15 cellular contexts compared by ENCODE assay signal in genomic region chr12:29737616-29738015, GRCh38. TPM values are rescaled to one million over a fixed set of nuclear protein-coding genes. Genes with fewer than 3 reads are reported as not detected.
"Had no signal": no experiment of that assay in that cellular context is flagged by ENCODE, and none has a peak within 500 bp of the region (broad histone marks: within the 10 kb centered on the region; RNA-seq: fewer than 3 reads in every experiment).

No MANE protein-coding gene starts in this region.

- H3K27ac ChIP-seq: colonic mucosa, esophagus squamous epithelium, foreskin keratinocyte, parathyroid adenoma, prostate gland, sigmoid colon had no signal

- H3K9me3 Mint-ChIP-seq: nephron progenitor cell had no signal

- H3K27ac Mint-ChIP-seq: immature natural killer cell; naive thymus-derived CD4-positive, alpha-beta T cell; nephron progenitor cell had no signal

- H3K4me1 ChIP-seq: colonic mucosa, prostate gland had no signal

- H3K36me3 ChIP-seq: colonic mucosa, esophagus squamous epithelium, prostate gland, sigmoid colon had no signal

- H3K4me2 ChIP-seq: smooth muscle cell had no signal

- H3K4me3 Mint-ChIP-seq: immature natural killer cell; naive thymus-derived CD4-positive, alpha-beta T cell; nephron progenitor cell had no signal

- H3K36me3 Mint-ChIP-seq: immature natural killer cell; naive thymus-derived CD4-positive, alpha-beta T cell had no signal

- H3K4me1 Mint-ChIP-seq: immature natural killer cell; naive thymus-derived CD4-positive, alpha-beta T cell had no signal

- H3K9me3 ChIP-seq: colonic mucosa, esophagus squamous epithelium, prostate gland, sigmoid colon had no signal

- ATAC-seq: foreskin keratinocyte; naive thymus-derived CD4-positive, alpha-beta T cell had no signal

- DNase-seq: colonic mucosa; dermis blood vessel endothelial cell; esophagus squamous epithelium; foreskin keratinocyte; immature natural killer cell; naive thymus-derived CD4-positive, alpha-beta T cell; nephron progenitor cell; sigmoid colon; stimulated activated CD4-positive, alpha-beta T cell treated with anti-CD3 and anti-CD28 coated beads, Interleukin-2, amount 100 ng/mL, for 48 hours; stimulated activated naive CD4-positive, alpha-beta T cell treated with Interleukin-2 at 50 U/mL for 16 hours; trophoblast cell had no signal

- H3K4me3 ChIP-seq: colonic mucosa, esophagus squamous epithelium, prostate gland, sigmoid colon, smooth muscle cell had no signal

- H3K79me2 ChIP-seq: parathyroid adenoma had no signal

- H2AFZ ChIP-seq: parathyroid adenoma had no signal

- FAIRE-seq: keratinocyte had no signal

- H3K9ac ChIP-seq: parathyroid adenoma had no signal

- H3K27me3 ChIP-seq: colonic mucosa, esophagus squamous epithelium, foreskin keratinocyte, sigmoid colon had no signal

RNA-seq across cellular contexts. Expression of gene TMTC1, which starts 46.1 kb away (rescaled TPM):
- polyA plus RNA-seq: immature natural killer cell; naive thymus-derived CD4-positive, alpha-beta T cell had no signal
